In genomic region chr12:121238086-121238485, GRCh38 we compare ENCODE assay signal across 1 cellular context.
TF ChIP-seq lines count a peak whose summit lies in the region.

No MANE protein-coding gene starts in this region.

TF ChIP-seq in H1, 55 proteins besides CTCF, POLR2A, EP300 and RAD21:
- TF ChIP-seq SP4 (IDR thresholded peaks at IDR 0.05; ENCODE audit: low read length) (no peak), GTF2F1 (IDR thresholded peaks at IDR 0.05; ENCODE audit: borderline replicate concordance, low read depth, low read length) (no peak)
TF ChIP-seq in H1: peak in this region for 0.
